26 cellular contexts compared by ENCODE assay signal in genomic region chr6:24322924-24323323, GRCh38. TPM values are rescaled to one million over a fixed set of nuclear protein-coding genes. Genes with fewer than 3 reads are reported as not detected.
"Had no signal": no experiment of that assay in that cellular context is flagged by ENCODE, and none has a peak within 500 bp of the region (broad histone marks: within the 10 kb centered on the region; RNA-seq: fewer than 3 reads in every experiment).

No MANE protein-coding gene starts in this region.

- H3K4me3 ChIP-seq: adrenal gland, Peyer's patch, SJCRH30 had no signal

- H3K27ac Mint-ChIP-seq: activated CD8-positive, alpha-beta T cell treated with anti-CD3 and anti-CD28 coated beads for 36 hours; activated naive CD8-positive, alpha-beta T cell treated with anti-CD3 and anti-CD28 coated beads, Interleukin-2, amount 10 ng/mL, durations not matched to agents 7 days and 5 days; T-helper 2 cell treated with Interferon-gamma antibody and Interleukin-4, amounts not matched to agents 5 μg/mL and 100 μg/mL, for 36 hours had no signal

- H3K9me3 Mint-ChIP-seq: activated CD8-positive, alpha-beta T cell treated with anti-CD3 and anti-CD28 coated beads for 36 hours; activated naive CD8-positive, alpha-beta T cell treated with anti-CD3 and anti-CD28 coated beads, Interleukin-2, amount 10 ng/mL, durations not matched to agents 7 days and 5 days; T-helper 2 cell treated with Interferon-gamma antibody and Interleukin-4, amounts not matched to agents 5 μg/mL and 100 μg/mL, for 36 hours had no signal

- ATAC-seq: activated CD4-positive, CD25-positive, alpha-beta regulatory T cell treated with anti-CD3 and anti-CD28 coated beads, Interleukin-2, amount 50 U/mL, for 24 hours; activated CD8-positive, alpha-beta T cell treated with anti-CD3 and anti-CD28 coated beads for 36 hours; SK-N-SH treated with all-trans-retinoic acid at 6 μM for 48 hours had no signal

- H3K36me3 Mint-ChIP-seq: activated naive CD8-positive, alpha-beta T cell treated with anti-CD3 and anti-CD28 coated beads, Interleukin-2, amount 10 ng/mL, durations not matched to agents 7 days and 5 days had no signal

- H3K27ac ChIP-seq: adrenal gland, Peyer's patch, RWPE1, SJCRH30 had no signal

- H3K9me3 ChIP-seq: adrenal gland, Peyer's patch, SJCRH30 had no signal

- H3K4me1 ChIP-seq: adrenal gland, Peyer's patch, SJCRH30 had no signal

- H3K36me3 ChIP-seq: adrenal gland, Peyer's patch, SJCRH30 had no signal

- FAIRE-seq: bronchial epithelial cell had no signal

- H3K4me1 Mint-ChIP-seq: activated naive CD8-positive, alpha-beta T cell treated with anti-CD3 and anti-CD28 coated beads, Interleukin-2, amount 10 ng/mL, durations not matched to agents 7 days and 5 days had no signal

- H3K4me3 Mint-ChIP-seq: activated CD8-positive, alpha-beta T cell treated with anti-CD3 and anti-CD28 coated beads for 36 hours; activated naive CD8-positive, alpha-beta T cell treated with anti-CD3 and anti-CD28 coated beads, Interleukin-2, amount 10 ng/mL, durations not matched to agents 7 days and 5 days; T-helper 2 cell treated with Interferon-gamma antibody and Interleukin-4, amounts not matched to agents 5 μg/mL and 100 μg/mL, for 36 hours had no signal

- H3K27me3 ChIP-seq: Peyer's patch, SJCRH30 had no signal

- DNase-seq: activated CD4-positive, alpha-beta T cell treated with anti-CD3 and anti-CD28 coated beads for 4 hours; activated CD8-positive, alpha-beta memory T cell treated with anti-CD3 and anti-CD28 coated beads, Interleukin-2, amount 50 U/mL, for 4 hours; activated CD8-positive, alpha-beta T cell treated with anti-CD3 and anti-CD28 coated beads for 36 hours; activated naive CD4-positive, alpha-beta T cell treated with anti-CD3 and anti-CD28 coated beads, Interleukin-2, amount 50 U/mL, for 16 hours; activated naive CD8-positive, alpha-beta T cell treated with anti-CD3 and anti-CD28 coated beads, Interleukin-2, amount 10 ng/mL, durations not matched to agents 7 days and 5 days; activated T-cell treated with anti-CD3 and anti-CD28 coated beads, Interleukin-2, amount 50 U/mL, for 1 hour; adrenal gland; anterior cingulate cortex; Kasumi-1; KBM-7; NCI-H146; NCI-H187 treated with DMSO at 0.1 percent for 48 hours; NCI-H2081 treated with DMSO at 0.1 percent for 48 hours; NCI-H2171; NCI-H2227 treated with DMSO at 0.1 percent for 48 hours; NCI-H82; Peyer's patch; Right ventricle myocardium superior; SJCRH30; SW 1271 had no signal

RNA-seq across cellular contexts. Expression of gene DCDC2, which starts 34.9 kb away (rescaled TPM):
- total RNA-seq: activated CD8-positive, alpha-beta T cell treated with anti-CD3 and anti-CD28 coated beads for 36 hours; Right ventricle myocardium superior; T-helper 1 cell treated with Interleukin-12 subunit alpha and Interleukin-12 subunit beta and Interleukin-4 antibody, amounts not matched to agents 30 ng/mL and 1 ng/mL, for 36 hours had no signal
